Comparison of ENCODE assay signal across 18 cellular contexts in genomic region chr12:122987086-122987951, GRCh38.
"Had no signal": no experiment of that assay in that cellular context is flagged by ENCODE, and none has a peak within 500 bp of the region (broad histone marks: within the 10 kb centered on the region; RNA-seq: fewer than 3 reads in every experiment).

No MANE protein-coding gene starts in this region.

- ATAC-seq: effector memory CD8-positive, alpha-beta T cell; foreskin keratinocyte; left cardiac atrium; lower lobe of right lung; natural killer cell treated with Interleukin-12 subunit alpha and Interleukin-12 subunit beta and Interleukin-15 and Interleukin-18, amount 100 ng/mL, for 72 hours; psoas muscle had no signal

- H3K9me3 ChIP-seq: left ventricle myocardium inferior, lower lobe of right lung, psoas muscle, upper lobe of left lung, uterus had no signal

- H3K9me3 Mint-ChIP-seq: effector memory CD8-positive, alpha-beta T cell; immature natural killer cell; memory B cell; natural killer cell treated with Interleukin-12 subunit alpha and Interleukin-12 subunit beta and Interleukin-15 and Interleukin-18, amount 100 ng/mL, for 72 hours had no signal

- H3K27me3 Mint-ChIP-seq: effector memory CD8-positive, alpha-beta T cell; memory B cell; natural killer cell treated with Interleukin-12 subunit alpha and Interleukin-12 subunit beta and Interleukin-15 and Interleukin-18, amount 100 ng/mL, for 72 hours had no signal

- H3K4me1 ChIP-seq: foreskin keratinocyte had no signal

- H3K4me3 Mint-ChIP-seq: effector memory CD8-positive, alpha-beta T cell; immature natural killer cell; memory B cell; natural killer cell treated with Interleukin-12 subunit alpha and Interleukin-12 subunit beta and Interleukin-15 and Interleukin-18, amount 100 ng/mL, for 72 hours had no signal

- H3K36me3 Mint-ChIP-seq: natural killer cell treated with Interleukin-12 subunit alpha and Interleukin-12 subunit beta and Interleukin-15 and Interleukin-18, amount 100 ng/mL, for 72 hours had no signal

- H3K27ac Mint-ChIP-seq: memory B cell; natural killer cell treated with Interleukin-12 subunit alpha and Interleukin-12 subunit beta and Interleukin-15 and Interleukin-18, amount 100 ng/mL, for 72 hours had no signal

- DNase-seq: dorsolateral prefrontal cortex; effector memory CD8-positive, alpha-beta T cell; foreskin keratinocyte; immature natural killer cell; left cardiac atrium; left ventricle myocardium inferior; lower lobe of right lung; midbrain; retina; small intestine; stimulated activated CD4-positive, alpha-beta T cell treated with anti-CD3 and anti-CD28 coated beads, Interleukin-2, amount 100 ng/mL, for 48 hours; stimulated activated naive CD4-positive, alpha-beta T cell treated with Interleukin-2 at 50 U/mL for 16 hours; uterus had no signal

- H3K27me3 ChIP-seq: dorsolateral prefrontal cortex, foreskin keratinocyte, upper lobe of left lung, uterus had no signal

- H3K27ac ChIP-seq: coronary artery, foreskin keratinocyte, left ventricle myocardium inferior, lower lobe of right lung, psoas muscle, upper lobe of left lung, uterus had no signal

- H3K4me3 ChIP-seq: coronary artery, dorsolateral prefrontal cortex, left ventricle myocardium inferior, lower lobe of right lung, psoas muscle, upper lobe of left lung, uterus had no signal

- H3K36me3 ChIP-seq: uterus had no signal
